ENCODE assay signal across 7 cellular contexts in the genomic region with DNA sequence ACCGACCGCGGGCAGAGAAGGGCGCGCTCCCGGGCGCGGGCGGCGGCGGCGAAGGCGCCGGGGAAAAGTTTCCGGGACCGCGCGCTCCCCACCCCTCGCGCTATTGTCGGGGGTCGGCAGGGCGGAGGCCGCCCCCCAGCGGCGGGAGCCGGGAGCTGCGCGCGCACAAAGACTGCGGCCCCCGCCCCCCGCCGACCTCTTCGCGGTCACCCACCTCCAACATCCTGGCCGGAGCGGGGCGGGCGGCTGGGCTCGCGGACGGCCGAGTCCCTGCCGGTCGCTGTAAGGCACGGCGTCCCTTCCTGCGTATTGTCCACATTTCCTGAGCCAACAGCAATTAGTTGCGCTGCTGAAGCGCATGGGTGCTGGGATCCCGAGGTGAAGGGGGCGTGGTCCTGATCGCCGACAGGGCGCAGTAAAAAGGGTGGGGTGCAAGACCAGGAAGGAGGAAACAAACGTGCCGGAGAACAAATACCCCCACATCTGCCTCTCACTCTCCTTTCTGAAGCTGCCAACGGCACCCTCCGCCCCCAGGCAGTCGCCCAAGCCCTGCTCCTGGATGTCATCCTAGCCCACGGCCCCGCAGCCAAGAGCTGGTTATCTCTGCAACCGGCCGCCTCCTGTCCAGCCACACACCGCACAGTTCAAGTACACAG. TPM values are rescaled to one million over a fixed set of nuclear protein-coding genes. Genes with fewer than 3 reads are reported as not detected.
DNase-seq lines count a peak whose midpoint lies in the region; ATAC-seq, FAIRE-seq and TF ChIP-seq lines count a peak whose summit lies in the region.

Gene TMEM44 (minus strand): TSS at position 71 of the 656 bp plus-strand sequence. CDS start 204 bp downstream, outside the sequence.

- H3K4me1 ChIP-seq in iPS-18a (ENCODE audit: control insufficient read depth, low read depth, low read length) (peaks cover 5% of the 10 kb centered on the region), small intestine (ENCODE audit: control insufficient read depth in 2 of 2, insufficient read depth in 1 of 2, low read depth in 1 of 2, low read length in 1 of 2) (no peaks in the 10 kb centered on the region)

- ATAC-seq in HG02943 (IDR thresholded peaks at IDR 0.05; ENCODE audit: low read depth, unreplicated experiment), result peak; percentile 85

- H3K9ac ChIP-seq in iPS-18a (ENCODE audit: low read length), result peak within 1 kb of the TSS; percentile 69

- peak; percentile 26 for FAIRE-seq in GM18507 (lab: Jason Lieb, UNC)
- no peak for FAIRE-seq in small intestine (lab: Jason Lieb, UNC)

- peak within 1 kb of the TSS; percentile 74 for H3K4me3 ChIP-seq in brain microvascular endothelial cell (ENCODE audit: low read depth, low read length)
- peak within 1 kb of the TSS; percentile 83 for H3K4me3 ChIP-seq in iPS-18a (ENCODE audit: low read length)
- peak within 1 kb of the TSS; percentile 72 to 80 for H3K4me3 ChIP-seq in small intestine (ENCODE audit: low read depth in 1 of 2, low read length in 2 of 2)

- peak; percentile 48 for TF ChIP-seq CTCF in brain microvascular endothelial cell (IDR thresholded peaks at IDR 0.05; ENCODE audit: low read depth, low read length, missing control alignments)

- DNase-seq in GM18507 (ENCODE audit: extremely low spot score, insufficient read length, low read depth) (peak; percentile 75), NCI-H1694 (lab: John Stamatoyannopoulos, UW) (peak; percentile 23), T1000 (lab: John Stamatoyannopoulos, UW) (peak; percentile 56), brain microvascular endothelial cell (peak; percentile 60), small intestine (peak; percentile 86)

- in situ Hi-C loops in brain microvascular endothelial cell (cut with HindIII; ENCODE audit: low pct_ligation_motif_present, low sequenced_read_pairs), result no loop called here

- WGBS in small intestine, 3 donors, result 0 to 1% (median 1%) methylated on average over 31 to 66 of the region's 66 CpGs

- H3K27me3 ChIP-seq in brain microvascular endothelial cell (replicated peaks) (no peaks in the 10 kb centered on the region), iPS-18a (ENCODE audit: control insufficient read depth, insufficient read depth, low read length) (no peaks in the 10 kb centered on the region), small intestine (ENCODE audit: control insufficient read depth in 2 of 2, insufficient read depth in 2 of 2, low read length in 2 of 2) (no peaks in the 10 kb centered on the region)

- H3K27ac ChIP-seq in brain microvascular endothelial cell (peak within 1 kb of the TSS; percentile 60), iPS-18a (ENCODE audit: low read length) (no peak within 1 kb of the TSS), small intestine (ENCODE audit: low read depth in 1 of 2, low read length in 1 of 2) (peak within 1 kb of the TSS in 1 of 2 donors; percentile 73)

- peaks cover 5% of the 10 kb centered on the region for H3K9me3 ChIP-seq in iPS-18a (ENCODE audit: control insufficient read depth, low read depth, low read length)
- no peaks in the 10 kb centered on the region for H3K9me3 ChIP-seq in small intestine (ENCODE audit: control insufficient read depth, low read depth)

- H3K36me3 ChIP-seq in brain microvascular endothelial cell (replicated peaks) (peaks cover 13% of the 10 kb centered on the region), iPS-18a (ENCODE audit: control insufficient read depth, low read depth, low read length) (no peaks in the 10 kb centered on the region), small intestine (ENCODE audit: control insufficient read depth in 2 of 2, insufficient read depth in 2 of 2, low read length in 2 of 2) (no peaks in the 10 kb centered on the region)

RNA-seq across cellular contexts. Expression of gene TMEM44, which starts in this region (rescaled TPM):
- 10 to 100 TPM in 1 of 3 donors, 1 to 10 TPM in 2; 2.7 to 12.2 (median 3.6) TPM for polyA plus RNA-seq in small intestine

Comparison
In these comparisons a context has a peak if more than half of its experiments do, and no peak if none do; other contexts are left out.
1. DNase-seq: peak in every context shown above with its lines; median percentile 86 in small intestine; 75 in GM18507; 60 in brain microvascular endothelial cell; 56 in T1000; 23 in NCI-H1694.